In the genomic region with DNA sequence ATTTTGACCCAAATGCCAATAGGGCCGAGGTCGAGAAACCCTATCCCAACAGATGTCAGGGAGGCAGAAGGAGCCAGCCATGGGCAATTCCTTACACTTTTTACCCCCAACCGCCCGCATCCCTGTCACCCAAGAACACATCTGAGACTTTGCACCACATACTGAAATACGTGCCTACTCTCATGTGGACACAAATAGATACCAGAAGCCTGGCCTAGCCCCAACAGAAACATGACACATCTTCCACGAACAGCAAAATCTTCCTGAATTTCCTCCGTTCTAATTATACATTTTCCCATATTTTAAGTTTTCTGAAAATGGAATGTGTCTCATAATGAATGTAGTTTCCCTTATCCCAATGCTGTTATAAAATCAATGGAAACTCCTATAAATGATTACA, we compare ENCODE assay signal across 2 cellular contexts.
TF ChIP-seq lines count a peak whose summit lies in the region.

No MANE protein-coding gene starts in this region.

TF ChIP-seq in SK-N-SH, 30 proteins besides CTCF, POLR2A, EP300 and RAD21 (continued from another document):
- TF ChIP-seq RXRA (IDR thresholded peaks at IDR 0.05; ENCODE audit: borderline replicate concordance, low read depth): no peak

TF ChIP-seq in SK-N-SH treated with all-trans-retinoic acid at 6 μM for 48 hours, 23 proteins besides CTCF, POLR2A, EP300 and RAD21 (continued from another document):
- TF ChIP-seq, protein P1, sequence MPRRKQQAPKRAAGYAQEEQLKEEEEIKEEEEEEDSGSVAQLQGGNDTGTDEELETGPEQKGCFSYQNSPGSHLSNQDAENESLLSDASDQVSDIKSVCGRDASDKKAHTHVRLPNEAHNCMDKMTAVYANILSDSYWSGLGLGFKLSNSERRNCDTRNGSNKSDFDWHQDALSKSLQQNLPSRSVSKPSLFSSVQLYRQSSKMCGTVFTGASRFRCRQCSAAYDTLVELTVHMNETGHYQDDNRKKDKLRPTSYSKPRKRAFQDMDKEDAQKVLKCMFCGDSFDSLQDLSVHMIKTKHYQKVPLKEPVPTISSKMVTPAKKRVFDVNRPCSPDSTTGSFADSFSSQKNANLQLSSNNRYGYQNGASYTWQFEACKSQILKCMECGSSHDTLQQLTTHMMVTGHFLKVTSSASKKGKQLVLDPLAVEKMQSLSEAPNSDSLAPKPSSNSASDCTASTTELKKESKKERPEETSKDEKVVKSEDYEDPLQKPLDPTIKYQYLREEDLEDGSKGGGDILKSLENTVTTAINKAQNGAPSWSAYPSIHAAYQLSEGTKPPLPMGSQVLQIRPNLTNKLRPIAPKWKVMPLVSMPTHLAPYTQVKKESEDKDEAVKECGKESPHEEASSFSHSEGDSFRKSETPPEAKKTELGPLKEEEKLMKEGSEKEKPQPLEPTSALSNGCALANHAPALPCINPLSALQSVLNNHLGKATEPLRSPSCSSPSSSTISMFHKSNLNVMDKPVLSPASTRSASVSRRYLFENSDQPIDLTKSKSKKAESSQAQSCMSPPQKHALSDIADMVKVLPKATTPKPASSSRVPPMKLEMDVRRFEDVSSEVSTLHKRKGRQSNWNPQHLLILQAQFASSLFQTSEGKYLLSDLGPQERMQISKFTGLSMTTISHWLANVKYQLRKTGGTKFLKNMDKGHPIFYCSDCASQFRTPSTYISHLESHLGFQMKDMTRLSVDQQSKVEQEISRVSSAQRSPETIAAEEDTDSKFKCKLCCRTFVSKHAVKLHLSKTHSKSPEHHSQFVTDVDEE (CRISPR knock-in tag; IDR thresholded peaks at IDR 0.05): no peak
- no peak for TF ChIP-seq CSDC2 (CRISPR knock-in tag; IDR thresholded peaks at IDR 0.05)
- no peak for TF ChIP-seq GLIS3 (CRISPR knock-in tag; IDR thresholded peaks at IDR 0.05)
- TF ChIP-seq BACH2 (CRISPR knock-in tag; IDR thresholded peaks at IDR 0.05; ENCODE audit: borderline replicate concordance): no peak
- TF ChIP-seq PPARA (CRISPR knock-in tag; IDR thresholded peaks at IDR 0.05; ENCODE audit: borderline replicate concordance): no peak
- TF ChIP-seq, protein P2, sequence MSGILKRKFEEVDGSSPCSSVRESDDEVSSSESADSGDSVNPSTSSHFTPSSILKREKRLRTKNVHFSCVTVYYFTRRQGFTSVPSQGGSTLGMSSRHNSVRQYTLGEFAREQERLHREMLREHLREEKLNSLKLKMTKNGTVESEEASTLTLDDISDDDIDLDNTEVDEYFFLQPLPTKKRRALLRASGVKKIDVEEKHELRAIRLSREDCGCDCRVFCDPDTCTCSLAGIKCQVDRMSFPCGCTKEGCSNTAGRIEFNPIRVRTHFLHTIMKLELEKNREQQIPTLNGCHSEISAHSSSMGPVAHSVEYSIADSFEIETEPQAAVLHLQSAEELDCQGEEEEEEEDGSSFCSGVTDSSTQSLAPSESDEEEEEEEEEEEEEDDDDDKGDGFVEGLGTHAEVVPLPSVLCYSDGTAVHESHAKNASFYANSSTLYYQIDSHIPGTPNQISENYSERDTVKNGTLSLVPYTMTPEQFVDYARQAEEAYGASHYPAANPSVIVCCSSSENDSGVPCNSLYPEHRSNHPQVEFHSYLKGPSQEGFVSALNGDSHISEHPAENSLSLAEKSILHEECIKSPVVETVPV (CRISPR knock-in tag; IDR thresholded peaks at IDR 0.05): no peak
- TF ChIP-seq, protein P3, sequence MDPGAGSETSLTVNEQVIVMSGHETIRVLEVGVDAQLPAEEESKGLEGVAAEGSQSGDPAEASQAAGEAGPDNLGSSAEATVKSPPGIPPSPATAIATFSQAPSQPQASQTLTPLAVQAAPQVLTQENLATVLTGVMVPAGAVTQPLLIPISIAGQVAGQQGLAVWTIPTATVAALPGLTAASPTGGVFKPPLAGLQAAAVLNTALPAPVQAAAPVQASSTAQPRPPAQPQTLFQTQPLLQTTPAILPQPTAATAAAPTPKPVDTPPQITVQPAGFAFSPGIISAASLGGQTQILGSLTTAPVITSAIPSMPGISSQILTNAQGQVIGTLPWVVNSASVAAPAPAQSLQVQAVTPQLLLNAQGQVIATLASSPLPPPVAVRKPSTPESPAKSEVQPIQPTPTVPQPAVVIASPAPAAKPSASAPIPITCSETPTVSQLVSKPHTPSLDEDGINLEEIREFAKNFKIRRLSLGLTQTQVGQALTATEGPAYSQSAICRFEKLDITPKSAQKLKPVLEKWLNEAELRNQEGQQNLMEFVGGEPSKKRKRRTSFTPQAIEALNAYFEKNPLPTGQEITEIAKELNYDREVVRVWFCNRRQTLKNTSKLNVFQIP (CRISPR knock-in tag; IDR thresholded peaks at IDR 0.05; ENCODE audit: borderline replicate concordance, low read depth): no peak
